1 cellular context compared by ENCODE assay signal in the genomic region with DNA sequence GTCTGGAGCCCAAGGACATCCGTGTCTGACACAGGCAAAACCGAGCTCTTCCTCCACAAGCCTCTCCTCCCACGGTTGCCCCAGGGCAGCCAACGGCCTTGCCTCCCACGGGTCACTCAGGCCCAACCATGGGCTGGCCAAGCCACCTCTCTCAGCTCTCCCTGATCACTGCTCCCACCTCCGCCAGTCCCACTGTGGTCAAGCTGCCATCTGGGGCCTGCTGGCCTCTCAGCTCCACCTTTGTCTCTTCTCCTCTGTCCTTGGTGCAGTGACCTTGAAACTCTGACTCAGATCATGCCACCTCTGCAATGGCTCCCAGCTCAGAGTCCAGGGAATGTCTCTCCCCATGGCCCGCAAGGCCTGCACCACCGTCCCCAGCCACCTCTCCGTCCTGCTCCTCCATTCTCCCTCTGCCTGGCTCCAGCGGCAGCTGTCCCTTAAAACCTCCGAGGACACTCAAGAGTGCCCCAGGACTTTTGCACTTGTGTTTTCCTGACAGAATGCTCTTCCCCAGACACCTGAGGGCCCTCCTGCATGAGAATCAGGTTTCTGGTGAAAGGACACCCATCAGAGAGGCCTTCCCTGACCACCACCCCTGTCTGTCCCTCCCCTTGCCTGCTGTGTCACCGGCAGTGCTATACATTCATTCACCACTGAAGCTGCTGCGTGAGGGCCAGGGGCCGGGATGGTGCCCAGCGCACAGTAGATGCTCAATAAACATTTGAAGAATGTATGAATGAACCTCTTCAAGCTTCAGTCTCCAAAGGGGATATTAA.
TF ChIP-seq lines count a peak whose summit lies in the region.

No MANE protein-coding gene starts in this region.

TF ChIP-seq in liver, 16 proteins besides CTCF, POLR2A, EP300 and RAD21:
- TF ChIP-seq EGR1 (IDR thresholded peaks at IDR 0.05; ENCODE audit: low read depth in 2 of 2) (peak in 1 of 2 donors; percentile 17), RXRA (IDR thresholded peaks at IDR 0.05) (peak in 1 of 2 donors; percentile 68), MAX (IDR thresholded peaks at IDR 0.05) (peak; percentile 50), NR2F2 (IDR thresholded peaks at IDR 0.05) (no peak), YY1 (IDR thresholded peaks at IDR 0.05) (peak; percentile 87), JUND (IDR thresholded peaks at IDR 0.05) (peak in 1 of 2 donors; percentile 51), HNF4A (conservative IDR thresholded peaks at IDR 0.05) (peak; percentile 56 to 82)
- TF ChIP-seq, protein P1, sequence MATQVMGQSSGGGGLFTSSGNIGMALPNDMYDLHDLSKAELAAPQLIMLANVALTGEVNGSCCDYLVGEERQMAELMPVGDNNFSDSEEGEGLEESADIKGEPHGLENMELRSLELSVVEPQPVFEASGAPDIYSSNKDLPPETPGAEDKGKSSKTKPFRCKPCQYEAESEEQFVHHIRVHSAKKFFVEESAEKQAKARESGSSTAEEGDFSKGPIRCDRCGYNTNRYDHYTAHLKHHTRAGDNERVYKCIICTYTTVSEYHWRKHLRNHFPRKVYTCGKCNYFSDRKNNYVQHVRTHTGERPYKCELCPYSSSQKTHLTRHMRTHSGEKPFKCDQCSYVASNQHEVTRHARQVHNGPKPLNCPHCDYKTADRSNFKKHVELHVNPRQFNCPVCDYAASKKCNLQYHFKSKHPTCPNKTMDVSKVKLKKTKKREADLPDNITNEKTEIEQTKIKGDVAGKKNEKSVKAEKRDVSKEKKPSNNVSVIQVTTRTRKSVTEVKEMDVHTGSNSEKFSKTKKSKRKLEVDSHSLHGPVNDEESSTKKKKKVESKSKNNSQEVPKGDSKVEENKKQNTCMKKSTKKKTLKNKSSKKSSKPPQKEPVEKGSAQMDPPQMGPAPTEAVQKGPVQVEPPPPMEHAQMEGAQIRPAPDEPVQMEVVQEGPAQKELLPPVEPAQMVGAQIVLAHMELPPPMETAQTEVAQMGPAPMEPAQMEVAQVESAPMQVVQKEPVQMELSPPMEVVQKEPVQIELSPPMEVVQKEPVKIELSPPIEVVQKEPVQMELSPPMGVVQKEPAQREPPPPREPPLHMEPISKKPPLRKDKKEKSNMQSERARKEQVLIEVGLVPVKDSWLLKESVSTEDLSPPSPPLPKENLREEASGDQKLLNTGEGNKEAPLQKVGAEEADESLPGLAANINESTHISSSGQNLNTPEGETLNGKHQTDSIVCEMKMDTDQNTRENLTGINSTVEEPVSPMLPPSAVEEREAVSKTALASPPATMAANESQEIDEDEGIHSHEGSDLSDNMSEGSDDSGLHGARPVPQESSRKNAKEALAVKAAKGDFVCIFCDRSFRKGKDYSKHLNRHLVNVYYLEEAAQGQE (IDR thresholded peaks at IDR 0.05): no peak
